Comparison of ENCODE assay signal across 24 cellular contexts in genomic region chr7:111836592-111836991, GRCh38.
"Had no signal": no experiment of that assay in that cellular context is flagged by ENCODE, and none has a peak within 500 bp of the region (broad histone marks: within the 10 kb centered on the region; RNA-seq: fewer than 3 reads in every experiment).

No MANE protein-coding gene starts in this region.

- DNase-seq: colonic mucosa; cortex of kidney; dermis blood vessel endothelial cell; dorsolateral prefrontal cortex; effector CD4-positive, alpha-beta T cell; effector CD8-positive, alpha-beta T cell; effector memory CD8-positive, alpha-beta T cell; endodermal cell; erythroblast; esophagus squamous epithelium; foreskin fibroblast; foreskin keratinocyte; foreskin melanocyte; gastrocnemius medialis; glutamatergic neuron; head of caudate nucleus; heart left ventricle; heart right ventricle had no signal

- H3K27ac ChIP-seq: colonic mucosa, coronary artery, epithelial cell of prostate, esophagus muscularis mucosa, foreskin keratinocyte, gastrocnemius medialis, gastroesophageal sphincter, heart left ventricle, heart right ventricle, hepatocyte had no signal

- ATAC-seq: effector memory CD8-positive, alpha-beta T cell; foreskin keratinocyte; gastrocnemius medialis; gastroesophageal sphincter; heart left ventricle; heart right ventricle had no signal

- H3K27me3 Mint-ChIP-seq: dendritic cell treated with granulocyte-macrophage colony-stimulating factor and Interleukin-4, amounts not matched to agents 40 ng/mL and 50 ng/mL, for 4 days had no signal

- H3K4me3 ChIP-seq: colonic mucosa, coronary artery, dorsolateral prefrontal cortex, esophagus muscularis mucosa, esophagus squamous epithelium, gastrocnemius medialis, gastroesophageal sphincter, heart left ventricle, heart right ventricle, hepatocyte had no signal

- H3K9me3 ChIP-seq: colonic mucosa, esophagus muscularis mucosa, gastrocnemius medialis, gastroesophageal sphincter had no signal

- H3K36me3 ChIP-seq: colonic mucosa, esophagus squamous epithelium, gastrocnemius medialis had no signal

- H3K4me3 Mint-ChIP-seq: dendritic cell treated with granulocyte-macrophage colony-stimulating factor and Interleukin-4, amounts not matched to agents 40 ng/mL and 50 ng/mL, for 4 days; effector memory CD8-positive, alpha-beta T cell; endodermal cell had no signal

- H3K79me2 ChIP-seq: hepatocyte had no signal

- H3K4me2 ChIP-seq: hepatocyte had no signal

- H2AFZ ChIP-seq: hepatocyte had no signal

- H3K27me3 ChIP-seq: colonic mucosa, dorsolateral prefrontal cortex, esophagus muscularis mucosa, esophagus squamous epithelium, foreskin keratinocyte, gastrocnemius medialis, gastroesophageal sphincter, heart left ventricle, heart right ventricle, hepatocyte had no signal

- H3K9me3 Mint-ChIP-seq: dendritic cell treated with granulocyte-macrophage colony-stimulating factor and Interleukin-4, amounts not matched to agents 40 ng/mL and 50 ng/mL, for 4 days; effector memory CD8-positive, alpha-beta T cell had no signal

- H3K4me1 ChIP-seq: colonic mucosa, esophagus muscularis mucosa, gastrocnemius medialis, gastroesophageal sphincter had no signal

- H3K27ac Mint-ChIP-seq: dendritic cell treated with granulocyte-macrophage colony-stimulating factor and Interleukin-4, amounts not matched to agents 40 ng/mL and 50 ng/mL, for 4 days; effector memory CD8-positive, alpha-beta T cell; endodermal cell had no signal
